Comparison of ENCODE assay signal across 8 cellular contexts in genomic region chr17:42928714-42929496, GRCh38. TPM values are rescaled to one million over a fixed set of nuclear protein-coding genes. Genes with fewer than 3 reads are reported as not detected.
DNase-seq lines count a peak whose midpoint lies in the region; ATAC-seq and TF ChIP-seq lines count a peak whose summit lies in the region.

No MANE protein-coding gene starts in this region.

- ATAC-seq in GM18907 (IDR thresholded peaks at IDR 0.05; ENCODE audit: unreplicated experiment) (peak; percentile 52), HG03159 (IDR thresholded peaks at IDR 0.05; ENCODE audit: unreplicated experiment) (no peak)

- peaks cover 0 to 13% (median 1%) of the 10 kb centered on the region in 4 donors for H3K4me1 ChIP-seq in tibial artery

- H3K36me3 ChIP-seq in WERI-Rb-1 = no peaks in the 10 kb centered on the region
- H3K36me3 ChIP-seq in tibial artery = no peaks in the 10 kb centered on the region

- H3K4me3 ChIP-seq in AG10803 (ENCODE audit: low read length) (no peak overlapping the region), WERI-Rb-1 (ENCODE audit: low read depth, low read length) (no peak overlapping the region), tibial artery (no peak overlapping the region)

- intact Hi-C loops in tibial artery (cut with DNase I; ENCODE audit: low total_unique reads) = no loop called here

- H3K27me3 ChIP-seq in WERI-Rb-1 (ENCODE audit: insufficient read depth, low read depth, severe bottlenecking) (no peaks in the 10 kb centered on the region), tibial artery (peaks cover 0 to 2% of the 10 kb centered on the region in 2 donors)

- no peak overlapping the region for H3K27ac ChIP-seq in WERI-Rb-1
- no peak overlapping the region for H3K27ac ChIP-seq in epithelial cell of prostate
- peak overlapping the region; percentile 75 to 82 for H3K27ac ChIP-seq in tibial artery

- DNase-seq in AG10803 (ENCODE audit: low read depth) (peak; percentile 82), NCI-H1092 (lab: John Stamatoyannopoulos, UW) (peak; percentile 36), WERI-Rb-1 (peak; percentile 53), epithelial cell of prostate (ENCODE audit: low read depth, low spot score) (peak; percentile 20), myocyte (ENCODE audit: low read depth) (peak; percentile 58), tibial artery (peak; percentile 61 to 78)

- TF ChIP-seq CTCF in AG10803 (conservative IDR thresholded peaks at IDR 0.05; ENCODE audit: low read length) (peak; percentile 74), WERI-Rb-1 (IDR thresholded peaks at IDR 0.05; ENCODE audit: low read depth, low read length) (peak; percentile 71), tibial artery (IDR thresholded peaks at IDR 0.05) (peak; percentile 75 to 86)

- H3K9me3 ChIP-seq in WERI-Rb-1 (ENCODE audit: severe bottlenecking) = no peaks in the 10 kb centered on the region
- H3K9me3 ChIP-seq in tibial artery = no peaks in the 10 kb centered on the region

RNA-seq across cellular contexts. Expression of gene G6PC1, which starts 28.3 kb away (rescaled TPM):
- not detected in 2 replicates for total RNA-seq in myocyte
- not detected for polyA plus RNA-seq in myocyte (2012)

RNA-seq across cellular contexts. Expression of gene AARSD1, which starts 35.3 kb away (rescaled TPM):
- 30.6 and 38.4 TPM in 2 replicates for total RNA-seq in myocyte
- 58.9 TPM for polyA plus RNA-seq in myocyte (2012)

RNA-seq across cellular contexts. Expression of gene PTGES3L, which starts 51.0 kb away (rescaled TPM):
- total RNA-seq in myocyte = 28.8 and 29.1 TPM in 2 replicates
- polyA plus RNA-seq in myocyte (2012) = 13.1 TPM

RNA-seq across cellular contexts. Expression of gene RUNDC1, which starts 51.5 kb away (rescaled TPM):
- 8.8 and 14.8 TPM in 2 replicates for total RNA-seq in myocyte
- polyA plus RNA-seq in myocyte (2012) = 13.2 TPM

Comparison
In these comparisons a context has a peak if more than half of its experiments do, and no peak if none do; other contexts are left out.
1. DNase-seq: peak in every context shown above with its lines; median percentile 82 in AG10803; 70 in tibial artery; 58 in myocyte; 53 in WERI-Rb-1; 36 in NCI-H1092; 20 in epithelial cell of prostate.
2. H3K27ac ChIP-seq: peak in tibial artery (2 of 2); none in WERI-Rb-1 (single experiment) and epithelial cell of prostate (single experiment).
3. Peak in every context shown above with its lines, with median percentiles within 50 percentile points of each other: CTCF ChIP-seq.